In the genomic region with DNA sequence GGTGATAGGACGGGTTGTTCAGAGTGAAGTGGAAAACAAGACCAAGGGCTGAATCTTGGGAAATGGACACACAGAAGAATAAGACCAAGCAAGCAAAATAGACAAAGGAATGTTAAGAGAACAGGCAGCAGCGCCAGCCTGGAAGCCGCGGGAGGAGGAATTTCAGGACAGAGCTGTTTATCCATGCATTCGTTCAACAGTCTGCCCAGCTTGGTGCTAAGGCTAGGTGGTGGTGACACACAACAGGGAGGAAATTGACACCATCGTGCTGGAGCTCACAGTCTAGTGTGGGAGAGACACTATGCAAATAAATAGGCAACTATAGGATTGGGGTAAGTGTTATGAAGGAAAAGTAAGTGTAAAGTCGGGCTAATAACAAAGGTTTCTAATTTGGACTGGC, we compare ENCODE assay signal across 1 cellular context.
TF ChIP-seq lines count a peak whose summit lies in the region.

No MANE protein-coding gene starts in this region.

TF ChIP-seq in H1, 55 proteins besides CTCF, POLR2A, EP300 and RAD21 (continued from another document):
- no peak for TF ChIP-seq RXRA (IDR thresholded peaks at IDR 0.05; ENCODE audit: insufficient read depth, low read depth, low read length)
- TF ChIP-seq ZNF274 (IDR thresholded peaks at IDR 0.05; ENCODE audit: borderline replicate concordance, extremely low read depth, low read length) = no peak
- TF ChIP-seq TCF12 (IDR thresholded peaks at IDR 0.05; ENCODE audit: low read depth, low read length) = no peak
- no peak for TF ChIP-seq GABPA (IDR thresholded peaks at IDR 0.05; ENCODE audit: borderline replicate concordance, insufficient read depth, low read length)
- TF ChIP-seq SIRT6 (IDR thresholded peaks at IDR 0.05; ENCODE audit: low read length) = no peak
- TF ChIP-seq TEAD4 (IDR thresholded peaks at IDR 0.05; ENCODE audit: low read depth, low read length) = no peak
- no peak for TF ChIP-seq SP4 (IDR thresholded peaks at IDR 0.05; ENCODE audit: low read length)
- TF ChIP-seq CTBP2 (IDR thresholded peaks at IDR 0.05; ENCODE audit: borderline replicate concordance, insufficient read depth, insufficient read length, low read length) = no peak
- TF ChIP-seq EGR1 (IDR thresholded peaks at IDR 0.05; ENCODE audit: borderline replicate concordance, low read depth, low read length) = no peak
- TF ChIP-seq, protein P1, sequence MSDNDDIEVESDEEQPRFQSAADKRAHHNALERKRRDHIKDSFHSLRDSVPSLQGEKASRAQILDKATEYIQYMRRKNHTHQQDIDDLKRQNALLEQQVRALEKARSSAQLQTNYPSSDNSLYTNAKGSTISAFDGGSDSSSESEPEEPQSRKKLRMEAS (IDR thresholded peaks at IDR 0.05) = no peak
- no peak for TF ChIP-seq YY1 (IDR thresholded peaks at IDR 0.05; ENCODE audit: low read depth, low read length)
- no peak for TF ChIP-seq RFX5 (IDR thresholded peaks at IDR 0.05; ENCODE audit: borderline replicate concordance, low read depth, low read length)
- TF ChIP-seq EZH2 (IDR thresholded peaks at IDR 0.05; ENCODE audit: low read depth, low read length, severe bottlenecking) = no peak
- TF ChIP-seq RNF2 (IDR thresholded peaks at IDR 0.05; ENCODE audit: borderline replicate concordance, low read depth, low read length, missing control alignments, poor library complexity, severe bottlenecking) = no peak
- no peak for TF ChIP-seq SAP30 (IDR thresholded peaks at IDR 0.05; ENCODE audit: insufficient read depth, insufficient replicate concordance, low read length)
